Comparison of ENCODE assay signal across 26 cellular contexts in genomic region chr2:138026116-138026855, GRCh38.
"Had no signal": no experiment of that assay in that cellular context is flagged by ENCODE, and none has a peak within 500 bp of the region (broad histone marks: within the 10 kb centered on the region; RNA-seq: fewer than 3 reads in every experiment).

No MANE protein-coding gene starts in this region.

- H3K4me2 ChIP-seq: smooth muscle cell had no signal

- FAIRE-seq: islet of Langerhans, kidney had no signal

- ATAC-seq: left colon; left lung; lower lobe of right lung; naive thymus-derived CD8-positive, alpha-beta T cell; right lobe of liver; stimulated activated memory B cell treated with anti-CD40 and anti-IgM and Interleukin-4, amounts not matched to agents 10 μg/mL and 1 μg/mL and 100 μg/mL, for 72 hours; stimulated activated naive CD8-positive, alpha-beta T cell treated with anti-CD3 and anti-CD28 coated beads, Interleukin-15, amount 100 ng/mL, for 72 hours had no signal

- H3K36me3 Mint-ChIP-seq: immature natural killer cell; naive thymus-derived CD8-positive, alpha-beta T cell; stimulated activated memory B cell treated with anti-CD40 and anti-IgM and Interleukin-4, amounts not matched to agents 10 μg/mL and 1 μg/mL and 100 μg/mL, for 72 hours; type B pancreatic cell had no signal

- H3K27ac ChIP-seq: left lung, lower lobe of right lung, parathyroid adenoma, right atrium auricular region, right lobe of liver, tibial nerve, uterus had no signal

- H3K27ac Mint-ChIP-seq: immature natural killer cell; naive thymus-derived CD8-positive, alpha-beta T cell; nephron; stimulated activated memory B cell treated with anti-CD40 and anti-IgM and Interleukin-4, amounts not matched to agents 10 μg/mL and 1 μg/mL and 100 μg/mL, for 72 hours; stimulated activated naive CD8-positive, alpha-beta T cell treated with anti-CD3 and anti-CD28 coated beads, Interleukin-15, amount 100 ng/mL, for 72 hours; type B pancreatic cell had no signal

- H3K79me2 ChIP-seq: parathyroid adenoma had no signal

- H3K9me3 ChIP-seq: left lung, lower lobe of right lung, right atrium auricular region, right lobe of liver, tibial nerve, uterus had no signal

- H2AFZ ChIP-seq: parathyroid adenoma had no signal

- H3K27me3 ChIP-seq: left lung, right atrium auricular region, right lobe of liver, tibial nerve, uterus had no signal

- H3K36me3 ChIP-seq: left lung, lower lobe of right lung, right atrium auricular region, right lobe of liver, tibial nerve, uterus had no signal

- H3K4me3 Mint-ChIP-seq: immature natural killer cell; naive thymus-derived CD8-positive, alpha-beta T cell; nephron; neural crest cell; stimulated activated memory B cell treated with anti-CD40 and anti-IgM and Interleukin-4, amounts not matched to agents 10 μg/mL and 1 μg/mL and 100 μg/mL, for 72 hours; stimulated activated naive CD8-positive, alpha-beta T cell treated with anti-CD3 and anti-CD28 coated beads, Interleukin-15, amount 100 ng/mL, for 72 hours; type B pancreatic cell had no signal

- H3K4me1 ChIP-seq: left lung, lower lobe of right lung, parathyroid adenoma, right lobe of liver, tibial nerve, uterus had no signal

- H3K9me3 Mint-ChIP-seq: naive thymus-derived CD8-positive, alpha-beta T cell; nephron; neural crest cell; stimulated activated memory B cell treated with anti-CD40 and anti-IgM and Interleukin-4, amounts not matched to agents 10 μg/mL and 1 μg/mL and 100 μg/mL, for 72 hours; stimulated activated naive CD8-positive, alpha-beta T cell treated with anti-CD3 and anti-CD28 coated beads, Interleukin-15, amount 100 ng/mL, for 72 hours; type B pancreatic cell had no signal

- H3K9ac ChIP-seq: parathyroid adenoma had no signal

- H3K4me1 Mint-ChIP-seq: immature natural killer cell; naive thymus-derived CD8-positive, alpha-beta T cell; nephron; neural crest cell; stimulated activated memory B cell treated with anti-CD40 and anti-IgM and Interleukin-4, amounts not matched to agents 10 μg/mL and 1 μg/mL and 100 μg/mL, for 72 hours; stimulated activated naive CD8-positive, alpha-beta T cell treated with anti-CD3 and anti-CD28 coated beads, Interleukin-15, amount 100 ng/mL, for 72 hours had no signal

- DNase-seq: immature natural killer cell; kidney; left colon; lower lobe of right lung; mammary epithelial cell; mesenchymal stem cell; naive thymus-derived CD8-positive, alpha-beta T cell; nucleus accumbens; right lobe of liver; stimulated activated CD4-positive, alpha-beta T cell treated with anti-CD3 and anti-CD28 coated beads, Interleukin-1b, Interleukin-23, amount 100 ng/mL, for 48 hours; stimulated activated CD4-positive, alpha-beta T cell treated with anti-CD3 and anti-CD28 coated beads, Interleukin-2, amount 100 ng/mL, for 48 hours; stimulated activated CD4-positive, alpha-beta T cell treated with anti-CD3 and anti-CD28 coated beads, Interleukin-4, amount 100 ng/mL, for 4 hours; stimulated activated CD8-positive, alpha-beta memory T cell treated with anti-CD3 and anti-CD28 coated beads, Interleukin-4, amount 100 ng/mL, for 48 hours; stimulated activated naive CD4-positive, alpha-beta T cell treated with Interleukin-2 at 50 U/mL for 16 hours; stimulated activated naive CD8-positive, alpha-beta T cell treated with anti-CD3 and anti-CD28 coated beads, Interleukin-15, amount 100 ng/mL, for 72 hours; uterus had no signal

- H3K27me3 Mint-ChIP-seq: naive thymus-derived CD8-positive, alpha-beta T cell; stimulated activated memory B cell treated with anti-CD40 and anti-IgM and Interleukin-4, amounts not matched to agents 10 μg/mL and 1 μg/mL and 100 μg/mL, for 72 hours; stimulated activated naive CD8-positive, alpha-beta T cell treated with anti-CD3 and anti-CD28 coated beads, Interleukin-15, amount 100 ng/mL, for 72 hours; type B pancreatic cell had no signal

- H3K4me3 ChIP-seq: left lung, lower lobe of right lung, right atrium auricular region, right lobe of liver, smooth muscle cell, tibial nerve, uterus had no signal
